Comparison of ENCODE assay signal across 10 cellular contexts in the genomic region with DNA sequence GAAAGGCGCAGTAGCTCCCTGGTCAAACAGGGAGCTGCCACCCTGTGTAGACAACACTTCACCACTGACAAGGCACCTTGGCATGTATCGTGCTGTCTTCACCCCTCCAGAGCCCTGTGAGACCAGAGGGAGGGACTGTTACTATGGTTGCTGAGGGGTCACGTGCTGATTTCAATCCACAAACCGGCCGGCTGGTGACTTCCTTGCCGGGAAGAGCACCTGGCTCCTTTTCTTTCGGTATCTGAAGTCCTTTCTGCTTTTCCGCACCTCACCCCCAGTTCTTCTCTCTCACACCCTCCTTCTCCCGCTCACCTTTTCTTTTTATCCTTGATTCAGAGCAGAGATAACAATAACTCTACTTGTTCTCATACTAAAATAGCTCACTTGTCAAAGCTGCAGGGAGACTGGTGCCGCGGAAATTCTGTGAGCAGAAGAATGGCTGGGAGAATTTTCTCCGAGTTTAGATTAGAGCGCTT.
DNase-seq lines count a peak whose midpoint lies in the region; ATAC-seq and TF ChIP-seq lines count a peak whose summit lies in the region.
"Had no signal": no experiment of that assay in that cellular context is flagged by ENCODE, and none has a peak within 500 bp of the region (broad histone marks: within the 10 kb centered on the region; RNA-seq: fewer than 3 reads in every experiment).

No MANE protein-coding gene starts in this region.

- H3K36me3 ChIP-seq in stomach: no peaks in the 10 kb centered on the region
- H3K36me3 ChIP-seq: spleen had no signal

- H3K9me3 ChIP-seq in stomach: no peaks in the 10 kb centered on the region
- H3K9me3 ChIP-seq: spleen, testis had no signal

- H3K27me3 ChIP-seq in stomach: peaks cover 0 to 4% (median 0%) of the 10 kb centered on the region in 3 donors
- H3K27me3 ChIP-seq: testis had no signal

- peak overlapping the region in 4 of 5 donors; percentile 6 to 48 (median 16) for H3K27ac ChIP-seq in stomach
- H3K27ac ChIP-seq: spleen, testis had no signal

- peak overlapping the region; percentile 19 to 37 (median 28) for H3K4me3 ChIP-seq in stomach
- H3K4me3 ChIP-seq: spleen, testis had no signal

- no peak for TF ChIP-seq POLR2A in stomach (IDR thresholded peaks at IDR 0.05)

- H3K4me1 ChIP-seq in stomach: peaks cover 0 to 9% (median 2%) of the 10 kb centered on the region in 4 donors
- H3K4me1 ChIP-seq: testis had no signal

- WGBS in stomach, 5 donors: 36 to 64% (median 49%) methylated on average over 13 of the region's 13 CpGs

- TF ChIP-seq CTCF in stomach (IDR thresholded peaks at IDR 0.05): no peak
- TF ChIP-seq CTCF in omental fat pad (IDR thresholded peaks at IDR 0.05): no peak

- DNase-seq in SHP77 (lab: John Stamatoyannopoulos, UW) (peak; percentile 31 to 68), left colon (peak; percentile 37 to 68), stomach (peak; percentile 74), NCI-H748 treated with DMSO at 0.1 percent for 48 hours (lab: John Stamatoyannopoulos, UW) (no peak), omental fat pad (ENCODE audit: low spot score) (no peak), NCI-H2029 treated with DMSO at 0.1 percent for 48 hours (lab: John Stamatoyannopoulos, UW) (no peak)

- ATAC-seq in esophagus mucosa (peak; percentile 25), left colon (peak; percentile 91), HG03175 (IDR thresholded peaks at IDR 0.05; ENCODE audit: unreplicated experiment) (no peak), omental fat pad (ENCODE audit: low FRiP score) (no peak)

- intact Hi-C loops in left colon (cut with DNase I, micrococcal nuclease): loop anchor here in 1 of 2 donors (10.0 kb wide), 1 partner anchor 324 kb away; a partner anchor contains a TSS
- intact Hi-C loops in stomach (cut with DNase I; ENCODE audit: low total_unique reads): no loop called here

- no peak for TF ChIP-seq EP300 in stomach (IDR thresholded peaks at IDR 0.05)

Comparison
In these comparisons a context has a peak if more than half of its experiments do, and no peak if none do; other contexts are left out.
1. DNase-seq: peak in SHP77 (2 of 2), left colon (2 of 2) and stomach (single experiment); none in NCI-H748 treated with DMSO at 0.1 percent for 48 hours (single experiment), omental fat pad (single experiment) and NCI-H2029 treated with DMSO at 0.1 percent for 48 hours (single experiment).
2. ATAC-seq: peak in esophagus mucosa (single experiment) and left colon (single experiment); none in HG03175 (single experiment) and omental fat pad (single experiment).